14 cellular contexts compared by ENCODE assay signal in the genomic region with DNA sequence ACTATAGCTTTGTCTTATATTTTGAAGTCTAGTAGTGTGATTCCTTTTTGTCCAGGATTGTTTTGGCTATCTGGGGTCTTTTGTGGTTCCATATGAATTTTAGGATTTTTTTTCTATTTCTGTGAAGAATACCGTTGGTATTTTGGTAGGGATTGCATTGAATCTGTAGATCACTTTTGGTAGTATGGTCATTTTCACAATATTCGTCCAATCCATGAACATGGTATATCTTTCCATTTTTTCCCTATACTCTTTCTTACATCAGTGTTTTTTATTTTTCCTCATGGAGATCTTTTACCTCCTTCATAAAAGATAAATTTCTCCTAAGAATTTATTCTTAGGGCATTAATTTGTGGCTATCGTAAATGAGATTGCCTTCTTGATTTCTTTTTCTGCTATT. TPM values are rescaled to one million over a fixed set of nuclear protein-coding genes. Genes with fewer than 3 reads are reported as not detected.
DNase-seq lines count a peak whose midpoint lies in the region; ATAC-seq and TF ChIP-seq lines count a peak whose summit lies in the region.
"Had no signal": no experiment of that assay in that cellular context is flagged by ENCODE, and none has a peak within 500 bp of the region (broad histone marks: within the 10 kb centered on the region; RNA-seq: fewer than 3 reads in every experiment).

No MANE protein-coding gene starts in this region.

- TF ChIP-seq CTCF in activated CD8-positive, alpha-beta T cell treated with anti-CD3 and anti-CD28 coated beads for 36 hours (IDR thresholded peaks at IDR 0.05), result no peak

- H3K4me1 Mint-ChIP-seq in activated CD8-positive, alpha-beta T cell treated with anti-CD3 and anti-CD28 coated beads, Interleukin-2, amount 10 ng/mL, durations not matched to agents 7 days and 5 days (ENCODE audit: low read depth), result peaks cover 8% of the 10 kb centered on the region
- H3K4me1 Mint-ChIP-seq in activated CD8-positive, alpha-beta T cell treated with anti-CD3 and anti-CD28 coated beads for 36 hours (ENCODE audit: low read depth), result peaks cover 6% of the 10 kb centered on the region
- H3K4me1 Mint-ChIP-seq in stimulated activated naive CD8-positive, alpha-beta T cell treated with anti-CD3 and anti-CD28 coated beads, Interleukin-15, Interleukin-2, amounts not matched to agents 100 ng/mL and 50 ng/mL, for 24 hours (ENCODE audit: low read depth), result peaks cover 6% of the 10 kb centered on the region
- peaks cover 0 to 33% of the 10 kb centered on the region in 2 donors for H3K4me1 Mint-ChIP-seq in immature natural killer cell
- H3K4me1 Mint-ChIP-seq in activated naive CD8-positive, alpha-beta T cell treated with anti-CD3 and anti-CD28 coated beads, Interleukin-2, amount 50 U/mL, for 24 hours, result peaks cover 8% of the 10 kb centered on the region
- H3K4me1 Mint-ChIP-seq: B cell had no signal

- CTCF ChIA-PET in activated CD8-positive, alpha-beta T cell treated with anti-CD3 and anti-CD28 coated beads, Interleukin-2, amount 10 ng/mL, durations not matched to agents 7 days and 5 days (lab: Charles Lee), result no interaction called here
- CTCF ChIA-PET in activated CD8-positive, alpha-beta T cell treated with anti-CD3 and anti-CD28 coated beads for 36 hours (lab: Charles Lee), result interaction anchor here (1.1 kb wide), 1 partner anchor 75 kb away, joined by 3 read pairs; no protein-coding TSS in a partner anchor

- H3K27ac Mint-ChIP-seq in activated CD8-positive, alpha-beta T cell treated with anti-CD3 and anti-CD28 coated beads, Interleukin-2, amount 10 ng/mL, durations not matched to agents 7 days and 5 days, result peak overlapping the region; percentile 45
- H3K27ac Mint-ChIP-seq in activated CD8-positive, alpha-beta T cell treated with anti-CD3 and anti-CD28 coated beads for 36 hours, result no peak overlapping the region
- peak overlapping the region; percentile 14 for H3K27ac Mint-ChIP-seq in stimulated activated naive CD8-positive, alpha-beta T cell treated with anti-CD3 and anti-CD28 coated beads, Interleukin-15, Interleukin-2, amounts not matched to agents 100 ng/mL and 50 ng/mL, for 24 hours
- H3K27ac Mint-ChIP-seq in immature natural killer cell, result peak overlapping the region in 4 of 6 donors; percentile 14 to 51 (median 34)
- H3K27ac Mint-ChIP-seq in activated naive CD8-positive, alpha-beta T cell treated with anti-CD3 and anti-CD28 coated beads, Interleukin-2, amount 50 U/mL, for 24 hours, result no peak overlapping the region
- H3K27ac Mint-ChIP-seq: B cell; CD4-positive, CD25-positive, alpha-beta regulatory T cell; CD8-positive, alpha-beta T cell had no signal

- POLR2A ChIA-PET in activated CD8-positive, alpha-beta T cell treated with anti-CD3 and anti-CD28 coated beads, Interleukin-2, amount 10 ng/mL, durations not matched to agents 7 days and 5 days (lab: Charles Lee), result interaction anchor here (0.6 kb wide), 1 partner anchor 528 kb away, joined by 3 read pairs; no protein-coding TSS in a partner anchor
- POLR2A ChIA-PET in activated CD8-positive, alpha-beta T cell treated with anti-CD3 and anti-CD28 coated beads for 36 hours (lab: Charles Lee), result interaction anchor here (1.2 to 2.0 kb wide), 2 partner anchors 10 to 24 kb away, joined by 3 to 6 read pairs; no protein-coding TSS in a partner anchor

- H3K27me3 Mint-ChIP-seq in activated CD8-positive, alpha-beta T cell treated with anti-CD3 and anti-CD28 coated beads, Interleukin-2, amount 10 ng/mL, durations not matched to agents 7 days and 5 days (ENCODE audit: low read depth), result no peaks in the 10 kb centered on the region
- no peaks in the 10 kb centered on the region for H3K27me3 Mint-ChIP-seq in activated CD8-positive, alpha-beta T cell treated with anti-CD3 and anti-CD28 coated beads for 36 hours
- no peaks in the 10 kb centered on the region for H3K27me3 Mint-ChIP-seq in stimulated activated naive CD8-positive, alpha-beta T cell treated with anti-CD3 and anti-CD28 coated beads, Interleukin-15, Interleukin-2, amounts not matched to agents 100 ng/mL and 50 ng/mL, for 24 hours
- H3K27me3 Mint-ChIP-seq in immature natural killer cell (ENCODE audit: low read depth in 3 of 3), result peaks cover 0 to 5% (median 4%) of the 10 kb centered on the region in 3 donors
- no peaks in the 10 kb centered on the region for H3K27me3 Mint-ChIP-seq in activated naive CD8-positive, alpha-beta T cell treated with anti-CD3 and anti-CD28 coated beads, Interleukin-2, amount 50 U/mL, for 24 hours
- H3K27me3 Mint-ChIP-seq: B cell; CD4-positive, CD25-positive, alpha-beta regulatory T cell had no signal

- no peak for DNase-seq in activated CD8-positive, alpha-beta T cell treated with anti-CD3 and anti-CD28 coated beads, Interleukin-2, amount 10 ng/mL, durations not matched to agents 7 days and 5 days
- DNase-seq in activated CD8-positive, alpha-beta T cell treated with anti-CD3 and anti-CD28 coated beads for 36 hours, result no peak
- DNase-seq in stimulated activated naive CD8-positive, alpha-beta T cell treated with anti-CD3 and anti-CD28 coated beads, Interleukin-15, Interleukin-2, amounts not matched to agents 100 U/mL and 50 U/mL, for 24 hours, result no peak
- no peak for DNase-seq in immature natural killer cell
- no peak for DNase-seq in activated naive CD8-positive, alpha-beta T cell treated with anti-CD3 and anti-CD28 coated beads, Interleukin-2, amount 50 U/mL, for 24 hours
- DNase-seq: Caco-2; CD4-positive, CD25-positive, alpha-beta regulatory T cell; CD8-positive, alpha-beta T cell; DMS153; DND-41; GOT3 had no signal

- H3K4me3 Mint-ChIP-seq in activated CD8-positive, alpha-beta T cell treated with anti-CD3 and anti-CD28 coated beads, Interleukin-2, amount 10 ng/mL, durations not matched to agents 7 days and 5 days, result no peak overlapping the region
- no peak overlapping the region for H3K4me3 Mint-ChIP-seq in activated CD8-positive, alpha-beta T cell treated with anti-CD3 and anti-CD28 coated beads for 36 hours
- H3K4me3 Mint-ChIP-seq in stimulated activated naive CD8-positive, alpha-beta T cell treated with anti-CD3 and anti-CD28 coated beads, Interleukin-15, Interleukin-2, amounts not matched to agents 100 ng/mL and 50 ng/mL, for 24 hours, result no peak overlapping the region
- no peak overlapping the region for H3K4me3 Mint-ChIP-seq in immature natural killer cell
- H3K4me3 Mint-ChIP-seq in activated naive CD8-positive, alpha-beta T cell treated with anti-CD3 and anti-CD28 coated beads, Interleukin-2, amount 50 U/mL, for 24 hours, result no peak overlapping the region
- H3K4me3 Mint-ChIP-seq: B cell; CD4-positive, CD25-positive, alpha-beta regulatory T cell; CD8-positive, alpha-beta T cell had no signal

- intact Hi-C loops in activated CD8-positive, alpha-beta T cell treated with anti-CD3 and anti-CD28 coated beads for 36 hours (cut with micrococcal nuclease), result no loop called here

- peaks cover 79% of the 10 kb centered on the region for H3K36me3 Mint-ChIP-seq in activated CD8-positive, alpha-beta T cell treated with anti-CD3 and anti-CD28 coated beads, Interleukin-2, amount 10 ng/mL, durations not matched to agents 7 days and 5 days (ENCODE audit: low read depth)
- H3K36me3 Mint-ChIP-seq in activated CD8-positive, alpha-beta T cell treated with anti-CD3 and anti-CD28 coated beads for 36 hours (ENCODE audit: low read depth), result peaks cover 72% of the 10 kb centered on the region
- peaks cover 82% of the 10 kb centered on the region for H3K36me3 Mint-ChIP-seq in stimulated activated naive CD8-positive, alpha-beta T cell treated with anti-CD3 and anti-CD28 coated beads, Interleukin-15, Interleukin-2, amounts not matched to agents 100 ng/mL and 50 ng/mL, for 24 hours (ENCODE audit: low read depth)
- H3K36me3 Mint-ChIP-seq in immature natural killer cell, result peaks cover 42 to 77% (median 54%) of the 10 kb centered on the region in 3 donors
- H3K36me3 Mint-ChIP-seq in activated naive CD8-positive, alpha-beta T cell treated with anti-CD3 and anti-CD28 coated beads, Interleukin-2, amount 50 U/mL, for 24 hours (ENCODE audit: low read depth), result peaks cover 70% of the 10 kb centered on the region

- no peaks in the 10 kb centered on the region for H3K9me3 Mint-ChIP-seq in activated CD8-positive, alpha-beta T cell treated with anti-CD3 and anti-CD28 coated beads, Interleukin-2, amount 10 ng/mL, durations not matched to agents 7 days and 5 days (ENCODE audit: insufficient read depth)
- peaks cover 8% of the 10 kb centered on the region for H3K9me3 Mint-ChIP-seq in activated CD8-positive, alpha-beta T cell treated with anti-CD3 and anti-CD28 coated beads for 36 hours
- peaks cover 7% of the 10 kb centered on the region for H3K9me3 Mint-ChIP-seq in stimulated activated naive CD8-positive, alpha-beta T cell treated with anti-CD3 and anti-CD28 coated beads, Interleukin-15, Interleukin-2, amounts not matched to agents 100 ng/mL and 50 ng/mL, for 24 hours
- peaks cover 0 to 10% (median 7%) of the 10 kb centered on the region in 6 donors for H3K9me3 Mint-ChIP-seq in immature natural killer cell
- peaks cover 7% of the 10 kb centered on the region for H3K9me3 Mint-ChIP-seq in activated naive CD8-positive, alpha-beta T cell treated with anti-CD3 and anti-CD28 coated beads, Interleukin-2, amount 50 U/mL, for 24 hours

- ATAC-seq in activated CD8-positive, alpha-beta T cell treated with anti-CD3 and anti-CD28 coated beads, Interleukin-2, amount 10 ng/mL, durations not matched to agents 7 days and 5 days, result no peak
- ATAC-seq in activated CD8-positive, alpha-beta T cell treated with anti-CD3 and anti-CD28 coated beads for 36 hours, result no peak
- ATAC-seq in stimulated activated naive CD8-positive, alpha-beta T cell treated with anti-CD3 and anti-CD28 coated beads, Interleukin-15, Interleukin-2, amounts not matched to agents 100 U/mL and 50 U/mL, for 24 hours, result no peak
- ATAC-seq in activated naive CD8-positive, alpha-beta T cell treated with anti-CD3 and anti-CD28 coated beads, Interleukin-2, amount 50 U/mL, for 24 hours, result no peak
- ATAC-seq: CD8-positive, alpha-beta T cell had no signal

RNA-seq across cellular contexts. Expression of a gene that starts 29.1 kb away (rescaled TPM):
- 10 to 100 TPM; 96.3 to 98.4 TPM for total RNA-seq in activated CD8-positive, alpha-beta T cell treated with anti-CD3 and anti-CD28 coated beads, Interleukin-2, amount 10 ng/mL, durations not matched to agents 7 days and 5 days
- total RNA-seq in activated CD8-positive, alpha-beta T cell treated with anti-CD3 and anti-CD28 coated beads for 36 hours, result 10 to 100 TPM; 55.7 to 61.2 TPM
- polyA plus RNA-seq in immature natural killer cell, result 10 to 100 TPM; 14.7 to 42.7 (median 19.3) TPM

RNA-seq across cellular contexts. Expression of a gene that starts 41.3 kb away (rescaled TPM):
- total RNA-seq in activated CD8-positive, alpha-beta T cell treated with anti-CD3 and anti-CD28 coated beads, Interleukin-2, amount 10 ng/mL, durations not matched to agents 7 days and 5 days, result 10 to 100 TPM; 11.7 to 12.6 TPM
- total RNA-seq in activated CD8-positive, alpha-beta T cell treated with anti-CD3 and anti-CD28 coated beads for 36 hours, result 10 to 100 TPM; 12.7 to 15.3 TPM
- polyA plus RNA-seq in immature natural killer cell, result 10 to 100 TPM; 14.8 to 20.3 (median 19.8) TPM

RNA-seq across cellular contexts. Expression of a gene that starts 50.5 kb away (rescaled TPM):
- total RNA-seq in activated CD8-positive, alpha-beta T cell treated with anti-CD3 and anti-CD28 coated beads, Interleukin-2, amount 10 ng/mL, durations not matched to agents 7 days and 5 days, result 10 to 100 TPM; 26.7 to 27.5 TPM
- 10 to 100 TPM in 1 of 2 experiments, 1 to 10 TPM in 1; 9.4 to 13.4 TPM for total RNA-seq in activated CD8-positive, alpha-beta T cell treated with anti-CD3 and anti-CD28 coated beads for 36 hours
- 10 to 100 TPM in 2 of 3 donors, 1 to 10 TPM in 1; 6.6 to 20.1 (median 19.2) TPM for polyA plus RNA-seq in immature natural killer cell

RNA-seq across cellular contexts. Expression of a gene that starts 53.4 kb away (rescaled TPM):
- total RNA-seq in activated CD8-positive, alpha-beta T cell treated with anti-CD3 and anti-CD28 coated beads, Interleukin-2, amount 10 ng/mL, durations not matched to agents 7 days and 5 days, result not detected
- not detected for total RNA-seq in activated CD8-positive, alpha-beta T cell treated with anti-CD3 and anti-CD28 coated beads for 36 hours
- not detected for polyA plus RNA-seq in immature natural killer cell
- total RNA-seq: Caco-2; CD4-positive, CD25-positive, alpha-beta regulatory T cell; CD8-positive, alpha-beta T cell had no signal
- polyA plus RNA-seq: AG04450; CD4-positive, CD25-positive, alpha-beta regulatory T cell had no signal

Comparison
In these comparisons a context has a peak if more than half of its experiments do, and no peak if none do; other contexts are left out.
1. H3K27ac Mint-ChIP-seq: peak in activated CD8-positive, alpha-beta T cell treated with anti-CD3 and anti-CD28 coated beads, Interleukin-2, amount 10 ng/mL, durations not matched to agents 7 days and 5 days (single experiment), stimulated activated naive CD8-positive, alpha-beta T cell treated with anti-CD3 and anti-CD28 coated beads, Interleukin-15, Interleukin-2, amounts not matched to agents 100 ng/mL and 50 ng/mL, for 24 hours (single experiment) and immature natural killer cell (4 of 6); none in activated CD8-positive, alpha-beta T cell treated with anti-CD3 and anti-CD28 coated beads for 36 hours (single experiment) and activated naive CD8-positive, alpha-beta T cell treated with anti-CD3 and anti-CD28 coated beads, Interleukin-2, amount 50 U/mL, for 24 hours (single experiment).